32 cellular contexts compared by ENCODE assay signal in the genomic region with DNA sequence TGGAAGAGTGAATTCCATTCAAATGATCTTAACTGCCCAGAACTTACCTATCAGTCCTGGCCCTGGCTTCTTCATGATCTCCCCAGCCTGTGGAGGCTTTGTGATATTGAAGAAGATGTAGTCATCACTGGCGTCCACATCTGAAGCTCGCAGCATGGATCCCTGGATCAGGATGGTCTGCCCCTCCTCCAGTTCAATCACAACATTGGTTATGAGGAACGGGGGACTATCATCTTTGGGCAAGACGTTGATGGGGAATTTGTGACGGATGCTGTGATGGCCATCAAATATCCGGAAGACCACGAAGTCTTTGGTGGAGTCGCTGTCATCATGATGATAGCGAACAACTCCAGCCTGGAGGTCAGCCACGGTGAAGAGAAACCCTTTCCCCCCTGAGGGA.
A peak's percentile ranks its signal among the peaks of the same experiment; 100 is the strongest.
DNase-seq lines count a peak whose midpoint lies in the region; ATAC-seq, FAIRE-seq and TF ChIP-seq lines count a peak whose summit lies in the region.
"Had no signal": no experiment of that assay in that cellular context is flagged by ENCODE, and none has a peak within 500 bp of the region (broad histone marks: within the 10 kb centered on the region; RNA-seq: fewer than 3 reads in every experiment).

No MANE protein-coding gene starts in this region.

- TF ChIP-seq EP300 in HepG2 (IDR thresholded peaks at IDR 0.05; ENCODE audit: low read depth in 2 of 2, low read length in 2 of 2), result no peak
- TF ChIP-seq EP300 in HepG2 (CRISPR knock-in tag; IDR thresholded peaks at IDR 0.05; ENCODE audit: borderline replicate concordance), result no peak

- H4K8ac ChIP-seq in mesenchymal stem cell (ENCODE audit: low read length), result no peak overlapping the region
- no peak overlapping the region for H4K8ac ChIP-seq in neuronal stem cell (ENCODE audit: low read depth, low read length)

- no peak overlapping the region for H2AFZ ChIP-seq in HepG2 (ENCODE audit: low read length)
- H2AFZ ChIP-seq in mesenchymal stem cell (ENCODE audit: low read depth, low read length), result no peak overlapping the region
- no peak overlapping the region for H2AFZ ChIP-seq in neuronal stem cell (ENCODE audit: low read length)

- ATAC-seq in HepG2, result no peak
- ATAC-seq in right lobe of liver, result no peak
- ATAC-seq in GM21576 (IDR thresholded peaks at IDR 0.05; ENCODE audit: unreplicated experiment), result no peak
- ATAC-seq: A549; CD8-positive, alpha-beta T cell had no signal

- CTCF ChIA-PET in HepG2 (lab: Yijun Ruan, JAX; ENCODE audit: low intra/inter-chr PET ratio, low total read pairs), result no interaction called here

- peaks cover 11% of the 10 kb centered on the region; the same call in 1 of the 2 replicates for H4K20me1 ChIP-seq in HepG2 (ENCODE audit: insufficient read depth, low read length)
- H4K20me1 ChIP-seq: BLaER1; BLaER1 treated with 17β-estradiol and CSF1 and Interleukin-3, amounts not matched to agents 10 nM and 100 nM had no signal

- FAIRE-seq in HepG2 (lab: Jason Lieb, UNC), result no peak
- FAIRE-seq: A549, D721Med had no signal

- H3K4me1 ChIP-seq in HepG2 (ENCODE audit: insufficient read depth, low read length) (no peaks in the 10 kb centered on the region), right lobe of liver (no peaks in the 10 kb centered on the region), mesenchymal stem cell (ENCODE audit: control insufficient read depth, insufficient read depth, low read depth, low read length) (no peaks in the 10 kb centered on the region), neuronal stem cell (ENCODE audit: control insufficient read depth in 2 of 2, insufficient read depth in 1 of 2, low read depth in 1 of 2, low read length in 2 of 2) (no peaks in the 10 kb centered on the region)
- H3K4me1 ChIP-seq: A549, BE2C, Caco-2 had no signal

- H2AK5ac ChIP-seq in mesenchymal stem cell (ENCODE audit: low read length, severe bottlenecking) (no peak overlapping the region), neuronal stem cell (ENCODE audit: low read depth, low read length) (no peak overlapping the region)

- no peak for TF ChIP-seq RAD21 in HepG2 (CRISPR knock-in tag; IDR thresholded peaks at IDR 0.05)

- TF ChIP-seq POLR2A in HepG2 (IDR thresholded peaks at IDR 0.05; ENCODE audit: insufficient read depth in 1 of 2, low read depth in 2 of 2, low read length in 2 of 2) (no peak), right lobe of liver (IDR thresholded peaks at IDR 0.05) (no peak)

- peaks cover 4 to 79% of the 10 kb centered on the region in 2 experiments for H3K36me3 ChIP-seq in HepG2 (replicated peaks in 1 of 2; ENCODE audit: control insufficient read depth in 1 of 2, insufficient read depth in 2 of 2, low read length in 2 of 2)
- no peaks in the 10 kb centered on the region for H3K36me3 ChIP-seq in right lobe of liver
- H3K36me3 ChIP-seq in mesenchymal stem cell (ENCODE audit: control insufficient read depth in 1 of 2, insufficient read depth in 2 of 2, low read depth in 1 of 2, low read length in 2 of 2), result no peaks in the 10 kb centered on the region
- peaks cover 0 to 97% of the 10 kb centered on the region in 2 donors for H3K36me3 ChIP-seq in neuronal stem cell (replicated peaks in 1 of 2; ENCODE audit: control insufficient read depth in 2 of 2, insufficient read depth in 2 of 2, low read length in 2 of 2)
- H3K36me3 ChIP-seq: BE2C; BLaER1; BLaER1 treated with 17β-estradiol and CSF1 and Interleukin-3, amounts not matched to agents 10 nM and 100 nM had no signal

- H3K79me1 ChIP-seq in mesenchymal stem cell (replicated peaks; ENCODE audit: low read length, poor library complexity, severe bottlenecking) (no peaks in the 10 kb centered on the region), neuronal stem cell (ENCODE audit: low read depth, low read length) (no peaks in the 10 kb centered on the region)

- intact Hi-C loops in HepG2 (cut with micrococcal nuclease; ENCODE audit: unreplicated experiment), result no loop called here
- intact Hi-C loops in right lobe of liver (cut with DNase I), result no loop called here

- H3K9me3 ChIP-seq in HepG2 (ENCODE audit: low read length), result no peaks in the 10 kb centered on the region
- no peaks in the 10 kb centered on the region for H3K9me3 ChIP-seq in right lobe of liver
- H3K9me3 ChIP-seq in mesenchymal stem cell (ENCODE audit: control insufficient read depth, low read length), result no peaks in the 10 kb centered on the region
- no peaks in the 10 kb centered on the region for H3K9me3 ChIP-seq in neuronal stem cell (replicated peaks in 1 of 2; ENCODE audit: control insufficient read depth in 2 of 2, insufficient read depth in 1 of 2, low read depth in 1 of 2, low read length in 2 of 2)
- H3K9me3 ChIP-seq: A549; BE2C; BLaER1; BLaER1 treated with 17β-estradiol and CSF1 and Interleukin-3, amounts not matched to agents 10 nM and 100 nM; Caco-2 had no signal

- 98% methylated on average over 10 of the region's 10 CpGs for WGBS in HepG2 (ENCODE audit: low lambda C conversion rate)
- 60% methylated on average over 9 of the region's 10 CpGs for WGBS in right lobe of liver (ENCODE audit: insufficient coverage, low coverage, low lambda C conversion rate, missing lambda C conversion rate)
- WGBS in mesenchymal stem cell, result 97% methylated on average over 10 of the region's 10 CpGs
- no CpG with 5 or more reads among the region's 10 CpGs for WGBS in neuronal stem cell (ENCODE audit: extremely low coverage in 2 of 2, insufficient read length in 2 of 2, insufficient replicate concordance in 1 of 2), 2 donors

- in situ Hi-C loops in HepG2 (cut with HindIII; ENCODE audit: extremely low pct_ligation_motif_present, low pct_unique_long_range_greater_than_20kb), result no loop called here

- H3K79me2 ChIP-seq in HepG2 (ENCODE audit: insufficient read depth, low read length), result no peaks in the 10 kb centered on the region

- no peak overlapping the region for H2BK120ac ChIP-seq in mesenchymal stem cell (ENCODE audit: low read depth, low read length)
- H2BK120ac ChIP-seq in neuronal stem cell (ENCODE audit: low read depth, low read length), result no peak overlapping the region

- H2BK12ac ChIP-seq in mesenchymal stem cell (ENCODE audit: low read length in 2 of 2), result no peak overlapping the region
- H2BK12ac ChIP-seq in neuronal stem cell (ENCODE audit: low read length), result no peak overlapping the region

- H3K4me2 ChIP-seq in HepG2 (ENCODE audit: low read depth, low read length) (no peak overlapping the region), mesenchymal stem cell (ENCODE audit: low read length, poor library complexity, severe bottlenecking) (no peak overlapping the region), neuronal stem cell (ENCODE audit: insufficient read depth, low read length, poor library complexity, severe bottlenecking) (no peak overlapping the region)
- H3K4me2 ChIP-seq: A549; BLaER1; BLaER1 treated with 17β-estradiol and CSF1 and Interleukin-3, amounts not matched to agents 10 nM and 100 nM had no signal

- H3K23ac ChIP-seq in mesenchymal stem cell (ENCODE audit: low read length in 2 of 2) (no peak overlapping the region), neuronal stem cell (ENCODE audit: low read depth, low read length, poor library complexity) (no peak overlapping the region)

- no peaks in the 10 kb centered on the region for H3K27me3 ChIP-seq in HepG2 (ENCODE audit: control insufficient read depth in 1 of 2, insufficient read depth in 2 of 2, low read length in 2 of 2)
- H3K27me3 ChIP-seq in right lobe of liver, result no peaks in the 10 kb centered on the region
- H3K27me3 ChIP-seq in mesenchymal stem cell (ENCODE audit: control insufficient read depth in 1 of 2, insufficient read depth in 1 of 2, low read length in 2 of 2), result no peaks in the 10 kb centered on the region
- H3K27me3 ChIP-seq in neuronal stem cell (ENCODE audit: control insufficient read depth in 3 of 3, insufficient read depth in 3 of 3, low read depth in 1 of 3, low read length in 3 of 3), result no peaks in the 10 kb centered on the region
- H3K27me3 ChIP-seq: BE2C; BLaER1; BLaER1 treated with 17β-estradiol and CSF1 and Interleukin-3, amounts not matched to agents 10 nM and 100 nM had no signal

- no peak overlapping the region for H3K4ac ChIP-seq in mesenchymal stem cell (ENCODE audit: low read depth in 1 of 2, low read length in 2 of 2)
- no peak overlapping the region for H3K4ac ChIP-seq in neuronal stem cell (ENCODE audit: low read length)

- no peak overlapping the region for H2BK5ac ChIP-seq in mesenchymal stem cell (ENCODE audit: low read depth, low read length, poor library complexity, severe bottlenecking)
- no peak overlapping the region for H2BK5ac ChIP-seq in neuronal stem cell (ENCODE audit: low read length)

- H2BK15ac ChIP-seq in mesenchymal stem cell (ENCODE audit: low read depth, poor library complexity, severe bottlenecking) (no peak overlapping the region), neuronal stem cell (ENCODE audit: low read length) (no peak overlapping the region)

- TF ChIP-seq CTCF in HepG2 (CRISPR knock-in tag; IDR thresholded peaks at IDR 0.05), result no peak
- TF ChIP-seq CTCF in right lobe of liver (IDR thresholded peaks at IDR 0.05), result no peak

- POLR2A ChIA-PET in HepG2 (lab: Yijun Ruan, JAX), result no interaction called here

- no peak overlapping the region for H3K14ac ChIP-seq in mesenchymal stem cell (ENCODE audit: low read length in 2 of 2)
- H3K14ac ChIP-seq in neuronal stem cell (ENCODE audit: low read length), result no peak overlapping the region

- H3K27ac ChIP-seq in HepG2 (ENCODE audit: extremely low read length, insufficient read depth, low read length), result no peak overlapping the region
- H3K27ac ChIP-seq in right lobe of liver, result no peak overlapping the region
- no peak overlapping the region for H3K27ac ChIP-seq in mesenchymal stem cell (ENCODE audit: low read length, poor library complexity, severe bottlenecking)
- no peak overlapping the region for H3K27ac ChIP-seq in neuronal stem cell (replicated peaks; ENCODE audit: low read length)
- H3K27ac ChIP-seq: 22Rv1; A549; BLaER1; BLaER1 treated with 17β-estradiol and CSF1 and Interleukin-3, amounts not matched to agents 10 nM and 100 nM; C4-2B had no signal

- no TSS peak for BruUV-seq in HepG2 (replicated peaks; lab: Mats Ljungman, UMichigan)

- H3K4me3 ChIP-seq in HepG2 (replicated peaks in 1 of 3; ENCODE audit: insufficient read depth in 1 of 3, low read depth in 2 of 3, low read length in 3 of 3) (no peak overlapping the region), right lobe of liver (no peak overlapping the region), mesenchymal stem cell (ENCODE audit: insufficient read depth in 1 of 2, low read depth in 1 of 2, low read length in 2 of 2) (no peak overlapping the region), neuronal stem cell (ENCODE audit: low read length in 2 of 2) (no peak overlapping the region)
- H3K4me3 ChIP-seq: A549; BLaER1; BLaER1 treated with 17β-estradiol and CSF1 and Interleukin-3, amounts not matched to agents 10 nM and 100 nM had no signal

- H3K9ac ChIP-seq in HepG2 (ENCODE audit: insufficient read depth, low read depth, low read length) (no peak overlapping the region), mesenchymal stem cell (ENCODE audit: low read length) (no peak overlapping the region), neuronal stem cell (ENCODE audit: low read depth, low read length, poor library complexity) (no peak overlapping the region)
- H3K9ac ChIP-seq: BLaER1; BLaER1 treated with 17β-estradiol and CSF1 and Interleukin-3, amounts not matched to agents 10 nM and 100 nM had no signal

- DNase-seq in HepG2 (ENCODE audit: low spot score) (no peak), right lobe of liver (no peak), mesenchymal stem cell (no peak), neuronal stem cell (ENCODE audit: low spot score) (no peak), NCI-H748 treated with DMSO at 0.1 percent for 48 hours (lab: John Stamatoyannopoulos, UW) (no peak)
- DNase-seq: 8988T; ACHN; AML-193; BE2C; C1 segment of cervical spinal cord; Caco-2; Calu3; CD4-positive, alpha-beta memory T cell; CD4-positive, alpha-beta T cell; CD4-positive, CD25-positive, alpha-beta regulatory T cell; CD8-positive, alpha-beta memory T cell; CD8-positive, alpha-beta T cell; COR-L47; DMS 273 treated with DMSO at 0.1 percent for 48 hours; DMS153; DMS53; DMS79; DMS79 treated with DMSO at 0.1 percent for 48 hours; DND-41; EL had no signal

- H4K91ac ChIP-seq in mesenchymal stem cell (ENCODE audit: low read length) (peak overlapping the region; percentile 46), neuronal stem cell (ENCODE audit: low read depth, low read length, poor library complexity) (no peak overlapping the region)

- H3K18ac ChIP-seq in mesenchymal stem cell (ENCODE audit: low read depth in 1 of 2, low read length in 2 of 2) (no peak overlapping the region), neuronal stem cell (ENCODE audit: low read length) (peak overlapping the region; percentile 53)
